In the genomic region with DNA sequence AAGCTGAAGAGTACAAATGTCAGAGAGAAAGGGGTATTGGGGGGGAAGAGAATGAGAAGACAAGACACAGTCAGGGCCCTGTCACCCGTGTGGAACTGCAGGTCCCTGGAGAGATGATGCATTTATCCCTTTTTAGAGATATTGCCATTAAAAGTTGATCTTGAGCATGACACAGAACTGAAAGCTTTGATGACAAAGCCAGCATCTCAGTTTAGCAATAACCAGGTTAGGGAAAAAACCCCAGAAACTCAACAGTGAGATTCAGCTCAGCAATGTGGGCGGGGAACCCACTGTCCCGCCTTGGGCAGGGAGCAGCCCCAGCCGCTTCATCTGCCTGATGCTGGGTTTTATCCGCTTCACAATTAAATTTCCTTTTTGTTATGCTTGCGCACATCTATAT, we compare ENCODE assay signal across 1 cellular context.
TF ChIP-seq lines count a peak whose summit lies in the region.

No MANE protein-coding gene starts in this region.

TF ChIP-seq in GM12878, 131 proteins besides CTCF, POLR2A, EP300 and RAD21 (continued from another document and continues in another):
- TF ChIP-seq IRF5 (IDR thresholded peaks at IDR 0.05; ENCODE audit: borderline replicate concordance), result no peak
- TF ChIP-seq MYB (IDR thresholded peaks at IDR 0.05; ENCODE audit: borderline replicate concordance, low read depth, low read length), result no peak
- TF ChIP-seq ASH2L (IDR thresholded peaks at IDR 0.05; ENCODE audit: borderline replicate concordance, low read depth), result no peak
- TF ChIP-seq DPF2 (IDR thresholded peaks at IDR 0.05), result peak; percentile 51; the same call in 1 of the 2 replicates
- TF ChIP-seq RFX5 (IDR thresholded peaks at IDR 0.05; ENCODE audit: low read depth, low read length), result no peak
- TF ChIP-seq ZNF622 (IDR thresholded peaks at IDR 0.05), result no peak
- TF ChIP-seq HDAC2 (IDR thresholded peaks at IDR 0.05), result no peak
- peak; percentile 64; the same call in 1 of the 2 replicates for TF ChIP-seq NFIC (IDR thresholded peaks at IDR 0.05; ENCODE audit: low read depth, low read length)
- peak; percentile 8; the same call in 1 of the 2 replicates for TF ChIP-seq SPI1 (IDR thresholded peaks at IDR 0.05; ENCODE audit: borderline replicate concordance, insufficient read depth, low read depth, low read length)
- no peak for TF ChIP-seq MTA3 (IDR thresholded peaks at IDR 0.05; ENCODE audit: borderline replicate concordance, low read length)
- TF ChIP-seq NR2F1 (conservative IDR thresholded peaks at IDR 0.05), result no peak
- TF ChIP-seq, protein P1, sequence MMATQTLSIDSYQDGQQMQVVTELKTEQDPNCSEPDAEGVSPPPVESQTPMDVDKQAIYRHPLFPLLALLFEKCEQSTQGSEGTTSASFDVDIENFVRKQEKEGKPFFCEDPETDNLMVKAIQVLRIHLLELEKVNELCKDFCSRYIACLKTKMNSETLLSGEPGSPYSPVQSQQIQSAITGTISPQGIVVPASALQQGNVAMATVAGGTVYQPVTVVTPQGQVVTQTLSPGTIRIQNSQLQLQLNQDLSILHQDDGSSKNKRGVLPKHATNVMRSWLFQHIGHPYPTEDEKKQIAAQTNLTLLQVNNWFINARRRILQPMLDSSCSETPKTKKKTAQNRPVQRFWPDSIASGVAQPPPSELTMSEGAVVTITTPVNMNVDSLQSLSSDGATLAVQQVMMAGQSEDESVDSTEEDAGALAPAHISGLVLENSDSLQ (IDR thresholded peaks at IDR 0.05), result no peak
- TF ChIP-seq SMC3 (IDR thresholded peaks at IDR 0.05; ENCODE audit: borderline replicate concordance, low read length), result no peak
- TF ChIP-seq ZNF384 (IDR thresholded peaks at IDR 0.05; ENCODE audit: borderline replicate concordance, low read depth, low read length), result no peak
- TF ChIP-seq STAT1 (conservative IDR thresholded peaks at IDR 0.05), result no peak
- no peak for TF ChIP-seq TBL1XR1 (IDR thresholded peaks at IDR 0.05; ENCODE audit: low read depth, low read length)
- 0 out of 2 replicates have a peak, but pooled peaks have one; percentile 47 for TF ChIP-seq BCL11A (IDR thresholded peaks at IDR 0.05; ENCODE audit: low read depth, low read length)
- no peak for TF ChIP-seq ZZZ3 (IDR thresholded peaks at IDR 0.05; ENCODE audit: control insufficient read depth, insufficient read length, low read depth)
- TF ChIP-seq ZBTB40 (IDR thresholded peaks at IDR 0.05; ENCODE audit: borderline replicate concordance), result no peak
- peak; percentile 54; the same call in 1 of the 2 replicates for TF ChIP-seq RUNX3 (IDR thresholded peaks at IDR 0.05; ENCODE audit: low read length)
- no peak for TF ChIP-seq LARP7 (IDR thresholded peaks at IDR 0.05)
- no peak for TF ChIP-seq NKRF (conservative IDR thresholded peaks at IDR 0.05)
- TF ChIP-seq YBX1 (IDR thresholded peaks at IDR 0.05), result no peak
- TF ChIP-seq HSF1 (IDR thresholded peaks at IDR 0.05; ENCODE audit: low read depth, low read length), result no peak
- TF ChIP-seq, protein P2, sequence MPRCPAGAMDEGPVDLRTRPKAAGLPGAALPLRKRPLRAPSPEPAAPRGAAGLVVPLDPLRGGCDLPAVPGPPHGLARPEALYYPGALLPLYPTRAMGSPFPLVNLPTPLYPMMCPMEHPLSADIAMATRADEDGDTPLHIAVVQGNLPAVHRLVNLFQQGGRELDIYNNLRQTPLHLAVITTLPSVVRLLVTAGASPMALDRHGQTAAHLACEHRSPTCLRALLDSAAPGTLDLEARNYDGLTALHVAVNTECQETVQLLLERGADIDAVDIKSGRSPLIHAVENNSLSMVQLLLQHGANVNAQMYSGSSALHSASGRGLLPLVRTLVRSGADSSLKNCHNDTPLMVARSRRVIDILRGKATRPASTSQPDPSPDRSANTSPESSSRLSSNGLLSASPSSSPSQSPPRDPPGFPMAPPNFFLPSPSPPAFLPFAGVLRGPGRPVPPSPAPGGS (IDR thresholded peaks at IDR 0.05; ENCODE audit: borderline replicate concordance, insufficient read depth, low read depth, low read length, poor library complexity, severe bottlenecking), result peak; percentile 73
- TF ChIP-seq CEBPZ (IDR thresholded peaks at IDR 0.05; ENCODE audit: low read depth, low read length), result no peak
- peak; percentile 92 for TF ChIP-seq MEF2B (IDR thresholded peaks at IDR 0.05; ENCODE audit: partially characterized antibody, poor library complexity, severe bottlenecking)
- TF ChIP-seq SREBF1 (IDR thresholded peaks at IDR 0.05; ENCODE audit: low read length), result no peak
- no peak for TF ChIP-seq ELK1 (IDR thresholded peaks at IDR 0.05; ENCODE audit: low read depth, low read length)
- TF ChIP-seq ATF7 (IDR thresholded peaks at IDR 0.05; ENCODE audit: low read depth), result peak; percentile 91
- TF ChIP-seq NFYA (IDR thresholded peaks at IDR 0.05; ENCODE audit: borderline replicate concordance, low read depth, low read length), result no peak
- TF ChIP-seq SMARCA5 (IDR thresholded peaks at IDR 0.05), result no peak
- TF ChIP-seq, protein P3, sequence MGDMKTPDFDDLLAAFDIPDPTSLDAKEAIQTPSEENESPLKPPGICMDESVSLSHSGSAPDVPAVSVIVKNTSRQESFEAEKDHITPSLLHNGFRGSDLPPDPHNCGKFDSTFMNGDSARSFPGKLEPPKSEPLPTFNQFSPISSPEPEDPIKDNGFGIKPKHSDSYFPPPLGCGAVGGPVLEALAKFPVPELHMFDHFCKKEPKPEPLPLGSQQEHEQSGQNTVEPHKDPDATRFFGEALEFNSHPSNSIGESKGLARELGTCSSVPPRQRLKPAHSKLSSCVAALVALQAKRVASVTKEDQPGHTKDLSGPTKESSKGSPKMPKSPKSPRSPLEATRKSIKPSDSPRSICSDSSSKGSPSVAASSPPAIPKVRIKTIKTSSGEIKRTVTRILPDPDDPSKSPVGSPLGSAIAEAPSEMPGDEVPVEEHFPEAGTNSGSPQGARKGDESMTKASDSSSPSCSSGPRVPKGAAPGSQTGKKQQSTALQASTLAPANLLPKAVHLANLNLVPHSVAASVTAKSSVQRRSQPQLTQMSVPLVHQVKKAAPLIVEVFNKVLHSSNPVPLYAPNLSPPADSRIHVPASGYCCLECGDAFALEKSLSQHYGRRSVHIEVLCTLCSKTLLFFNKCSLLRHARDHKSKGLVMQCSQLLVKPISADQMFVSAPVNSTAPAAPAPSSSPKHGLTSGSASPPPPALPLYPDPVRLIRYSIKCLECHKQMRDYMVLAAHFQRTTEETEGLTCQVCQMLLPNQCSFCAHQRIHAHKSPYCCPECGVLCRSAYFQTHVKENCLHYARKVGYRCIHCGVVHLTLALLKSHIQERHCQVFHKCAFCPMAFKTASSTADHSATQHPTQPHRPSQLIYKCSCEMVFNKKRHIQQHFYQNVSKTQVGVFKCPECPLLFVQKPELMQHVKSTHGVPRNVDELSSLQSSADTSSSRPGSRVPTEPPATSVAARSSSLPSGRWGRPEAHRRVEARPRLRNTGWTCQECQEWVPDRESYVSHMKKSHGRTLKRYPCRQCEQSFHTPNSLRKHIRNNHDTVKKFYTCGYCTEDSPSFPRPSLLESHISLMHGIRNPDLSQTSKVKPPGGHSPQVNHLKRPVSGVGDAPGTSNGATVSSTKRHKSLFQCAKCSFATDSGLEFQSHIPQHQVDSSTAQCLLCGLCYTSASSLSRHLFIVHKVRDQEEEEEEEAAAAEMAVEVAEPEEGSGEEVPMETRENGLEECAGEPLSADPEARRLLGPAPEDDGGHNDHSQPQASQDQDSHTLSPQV (IDR thresholded peaks at IDR 0.05), result no peak
